29 cellular contexts compared by ENCODE assay signal in the genomic region with DNA sequence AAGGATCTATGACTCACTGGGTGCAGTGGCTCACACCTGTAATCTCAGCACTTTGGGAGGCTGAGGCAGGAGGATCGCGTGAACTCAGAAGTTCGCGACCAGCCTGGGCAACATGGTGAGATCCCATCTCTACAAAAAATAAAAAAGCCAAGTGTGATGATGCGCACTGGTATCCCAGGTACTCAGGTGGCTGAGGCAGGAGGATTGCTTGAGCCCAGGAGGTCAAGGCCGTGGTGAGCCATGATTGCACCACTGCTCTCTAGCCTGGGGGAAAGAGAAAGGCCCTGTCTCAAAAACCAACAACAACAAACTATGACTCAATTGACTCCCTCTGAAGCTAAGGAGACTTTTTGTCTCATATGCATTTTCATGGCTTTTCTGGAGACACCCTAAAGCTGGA.
"Had no signal": no experiment of that assay in that cellular context is flagged by ENCODE, and none has a peak within 500 bp of the region (broad histone marks: within the 10 kb centered on the region; RNA-seq: fewer than 3 reads in every experiment).

No MANE protein-coding gene starts in this region.

- H3K4me3 Mint-ChIP-seq: immature natural killer cell; mesothelial cell of epicardium; naive B cell; natural killer cell treated with Interleukin-12 subunit alpha and Interleukin-12 subunit beta and Interleukin-15 and Interleukin-18, amount 100 ng/mL, for 72 hours; neural crest cell; stimulated activated effector memory CD8-positive, alpha-beta T cell treated with anti-CD3 and anti-CD28 coated beads, Interleukin-12 subunit alpha, Interleukin-12 subunit beta, amount 100 ng/mL, for 72 hours had no signal

- H3K36me3 ChIP-seq: prostate gland, sigmoid colon, stomach, tibial artery, upper lobe of left lung had no signal

- H3K36me3 Mint-ChIP-seq: immature natural killer cell; mesothelial cell of epicardium; naive B cell; natural killer cell treated with Interleukin-12 subunit alpha and Interleukin-12 subunit beta and Interleukin-15 and Interleukin-18, amount 100 ng/mL, for 72 hours; stimulated activated effector memory CD8-positive, alpha-beta T cell treated with anti-CD3 and anti-CD28 coated beads, Interleukin-12 subunit alpha, Interleukin-12 subunit beta, amount 100 ng/mL, for 72 hours had no signal

- FAIRE-seq: urothelium cell line had no signal

- H3K27me3 ChIP-seq: sigmoid colon, testis, upper lobe of left lung had no signal

- ATAC-seq: esophagus mucosa; mucosa of descending colon; natural killer cell treated with Interleukin-12 subunit alpha and Interleukin-12 subunit beta and Interleukin-15 and Interleukin-18, amount 100 ng/mL, for 72 hours; right cardiac atrium; stimulated activated effector memory CD8-positive, alpha-beta T cell treated with anti-CD3 and anti-CD28 coated beads, Interleukin-12 subunit alpha, Interleukin-12 subunit beta, amount 100 ng/mL, for 72 hours had no signal

- H3K9me3 Mint-ChIP-seq: immature natural killer cell; natural killer cell treated with Interleukin-12 subunit alpha and Interleukin-12 subunit beta and Interleukin-15 and Interleukin-18, amount 100 ng/mL, for 72 hours had no signal

- DNase-seq: cerebellar nuclear complex; cortex of kidney; dorsolateral prefrontal cortex; effector CD4-positive, alpha-beta T cell; foreskin melanocyte; hypothalamus; immature natural killer cell; islet precursor cell; kidney glomerular epithelial cell; mesenchymal stem cell; mucosa of descending colon; naive B cell; right cardiac atrium; sigmoid colon; stimulated activated CD4-positive, alpha-beta T cell treated with anti-CD3 and anti-CD28 coated beads, Interleukin-2, amount 100 ng/mL, for 24 hours; stimulated activated CD4-positive, alpha-beta T cell treated with anti-CD3 and anti-CD28 coated beads, Interleukin-4, amount 100 ng/mL, for 24 hours; stimulated activated naive CD4-positive, alpha-beta T cell treated with Interleukin-2 at 50 U/mL for 16 hours; stomach; testis; upper lobe of left lung had no signal

- H3K4me3 ChIP-seq: dorsolateral prefrontal cortex, lung, mucosa of descending colon, prostate gland, sigmoid colon, stomach, testis, tibial artery, upper lobe of left lung had no signal

- H3K4me1 Mint-ChIP-seq: mesothelial cell of epicardium, neural crest cell had no signal

- H3K27ac Mint-ChIP-seq: immature natural killer cell; mesothelial cell of epicardium; naive B cell; natural killer cell treated with Interleukin-12 subunit alpha and Interleukin-12 subunit beta and Interleukin-15 and Interleukin-18, amount 100 ng/mL, for 72 hours; stimulated activated effector memory CD8-positive, alpha-beta T cell treated with anti-CD3 and anti-CD28 coated beads, Interleukin-12 subunit alpha, Interleukin-12 subunit beta, amount 100 ng/mL, for 72 hours had no signal
